ENCODE assay signal across 13 cellular contexts in the genomic region with DNA sequence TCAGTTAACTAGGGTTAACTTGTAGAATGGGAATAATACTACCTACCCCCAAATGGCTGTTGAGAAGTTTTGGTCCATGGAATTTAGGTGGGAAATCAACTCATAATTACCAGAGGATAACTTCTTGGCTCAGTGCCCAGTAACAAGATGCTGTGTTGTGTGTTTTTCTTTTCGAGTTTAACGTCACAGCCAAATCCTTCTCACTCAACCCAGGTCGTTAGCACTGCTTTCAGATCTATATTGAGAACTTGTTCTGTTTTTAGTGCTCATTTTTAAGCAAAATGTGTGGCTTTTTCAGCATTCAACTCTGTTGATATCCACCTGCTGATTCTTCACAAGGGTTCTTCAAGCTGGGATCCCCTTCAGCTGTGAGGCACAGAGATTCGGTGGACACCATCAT.
A peak's percentile ranks its signal among the peaks of the same experiment; 100 is the strongest.
DNase-seq lines count a peak whose midpoint lies in the region; ATAC-seq and TF ChIP-seq lines count a peak whose summit lies in the region.
"Had no signal": no experiment of that assay in that cellular context is flagged by ENCODE, and none has a peak within 500 bp of the region (broad histone marks: within the 10 kb centered on the region; RNA-seq: fewer than 3 reads in every experiment).

No MANE protein-coding gene starts in this region.

- H3K27me3 Mint-ChIP-seq in naive thymus-derived CD8-positive, alpha-beta T cell, result peaks cover 0 to 20% (median 2%) of the 10 kb centered on the region in 5 donors
- H3K27me3 Mint-ChIP-seq in activated T-helper 17 cell treated with anti-CD3 and anti-CD28 coated beads, Interleukin-2, amount 50 U/mL, for 72 hours, result peaks cover 7% of the 10 kb centered on the region

- no peaks in the 10 kb centered on the region for H3K9me3 ChIP-seq in right atrium auricular region

- H3K27ac ChIP-seq in right atrium auricular region, result no peak overlapping the region

- peak overlapping the region in 1 of 10 donors; percentile 58 for H3K27ac Mint-ChIP-seq in naive thymus-derived CD8-positive, alpha-beta T cell
- H3K27ac Mint-ChIP-seq in activated T-helper 17 cell treated with anti-CD3 and anti-CD28 coated beads, Interleukin-2, amount 50 U/mL, for 72 hours, result no peak overlapping the region
- H3K27ac Mint-ChIP-seq: activated naive CD4-positive, alpha-beta T cell treated with anti-CD3 and anti-CD28 coated beads for 36 hours had no signal

- ATAC-seq in GM19025 (IDR thresholded peaks at IDR 0.05; ENCODE audit: low read depth, unreplicated experiment) (peak; percentile 49), HG02678 (IDR thresholded peaks at IDR 0.05; ENCODE audit: unreplicated experiment) (peak; percentile 78), HG03378 (IDR thresholded peaks at IDR 0.05; ENCODE audit: unreplicated experiment) (peak; percentile 53)
- ATAC-seq in naive thymus-derived CD8-positive, alpha-beta T cell, result no peak
- ATAC-seq in activated T-helper 17 cell treated with anti-CD3 and anti-CD28 coated beads, Interleukin-2, amount 50 U/mL, for 72 hours (replicated peaks), result no peak

- DNase-seq in GM10266 (ENCODE audit: extremely low spot score) (peak; percentile 19), right atrium auricular region (ENCODE audit: low spot score) (no peak), ecto neural progenitor cell (ENCODE audit: low spot score) (no peak)
- DNase-seq in naive thymus-derived CD8-positive, alpha-beta T cell, result no peak
- DNase-seq: activated naive CD4-positive, alpha-beta T cell treated with anti-CD3 and anti-CD28 coated beads for 36 hours; glutamatergic neuron; kidney; stimulated activated CD4-positive, alpha-beta T cell treated with anti-CD3 and anti-CD28 coated beads, Interleukin-4, amount 100 ng/mL, for 1 hour; stimulated activated naive CD4-positive, alpha-beta T cell had no signal

- H3K36me3 ChIP-seq in right atrium auricular region, result no peaks in the 10 kb centered on the region

- no peak overlapping the region for H3K4me3 ChIP-seq in right atrium auricular region

- H3K4me1 ChIP-seq in right atrium auricular region, result peaks cover 0 to 8% of the 10 kb centered on the region in 2 donors

- POLR2A ChIA-PET in naive thymus-derived CD8-positive, alpha-beta T cell (lab: Charles Lee), result no interaction called here

- no peak overlapping the region for H3K4me3 Mint-ChIP-seq in naive thymus-derived CD8-positive, alpha-beta T cell
- H3K4me3 Mint-ChIP-seq in activated T-helper 17 cell treated with anti-CD3 and anti-CD28 coated beads, Interleukin-2, amount 50 U/mL, for 72 hours, result no peak overlapping the region
- H3K4me3 Mint-ChIP-seq: activated naive CD4-positive, alpha-beta T cell treated with anti-CD3 and anti-CD28 coated beads for 36 hours had no signal

- no peak for TF ChIP-seq CTCF in GM10266 (IDR thresholded peaks at IDR 0.05; ENCODE audit: control insufficient read depth, insufficient read depth, low read depth, missing control alignments)
- TF ChIP-seq CTCF in right atrium auricular region (IDR thresholded peaks at IDR 0.05), result no peak

- H3K9me3 Mint-ChIP-seq in naive thymus-derived CD8-positive, alpha-beta T cell, result no peaks in the 10 kb centered on the region
- no peaks in the 10 kb centered on the region for H3K9me3 Mint-ChIP-seq in activated T-helper 17 cell treated with anti-CD3 and anti-CD28 coated beads, Interleukin-2, amount 50 U/mL, for 72 hours
- H3K9me3 Mint-ChIP-seq: activated naive CD4-positive, alpha-beta T cell treated with anti-CD3 and anti-CD28 coated beads for 36 hours had no signal

- peaks cover 0 to 12% (median 3%) of the 10 kb centered on the region in 4 donors for H3K4me1 Mint-ChIP-seq in naive thymus-derived CD8-positive, alpha-beta T cell
- no peaks in the 10 kb centered on the region for H3K4me1 Mint-ChIP-seq in activated T-helper 17 cell treated with anti-CD3 and anti-CD28 coated beads, Interleukin-2, amount 50 U/mL, for 72 hours

- H3K36me3 Mint-ChIP-seq in naive thymus-derived CD8-positive, alpha-beta T cell, result no peaks in the 10 kb centered on the region
- H3K36me3 Mint-ChIP-seq in activated T-helper 17 cell treated with anti-CD3 and anti-CD28 coated beads, Interleukin-2, amount 50 U/mL, for 72 hours (ENCODE audit: low read depth), result no peaks in the 10 kb centered on the region

- no peaks in the 10 kb centered on the region for H3K27me3 ChIP-seq in right atrium auricular region

Comparison
In these comparisons a context has a peak if more than half of its experiments do, and no peak if none do; other contexts are left out.
1. ATAC-seq: peak in GM19025 (single experiment), HG02678 (single experiment) and HG03378 (single experiment); none in naive thymus-derived CD8-positive, alpha-beta T cell (0 of 2) and activated T-helper 17 cell treated with anti-CD3 and anti-CD28 coated beads, Interleukin-2, amount 50 U/mL, for 72 hours (single experiment).